Comparison of ENCODE assay signal across 12 cellular contexts in genomic region chr22:19765477-19766234, GRCh38. TPM values are rescaled to one million over a fixed set of nuclear protein-coding genes. Genes with fewer than 3 reads are reported as not detected.
DNase-seq lines count a peak whose midpoint lies in the region; ATAC-seq and TF ChIP-seq lines count a peak whose summit lies in the region.
"Had no signal": no experiment of that assay in that cellular context is flagged by ENCODE, and none has a peak within 500 bp of the region (broad histone marks: within the 10 kb centered on the region; RNA-seq: fewer than 3 reads in every experiment).

No MANE protein-coding gene starts in this region.

- TF ChIP-seq CTCF in WERI-Rb-1 (IDR thresholded peaks at IDR 0.05; ENCODE audit: low read depth, low read length) (no peak), hepatocyte (IDR thresholded peaks at IDR 0.05; ENCODE audit: poor library complexity) (no peak), suprapubic skin (IDR thresholded peaks at IDR 0.05) (no peak), omental fat pad (IDR thresholded peaks at IDR 0.05) (no peak)

- H3K4me2 ChIP-seq in hepatocyte = peak overlapping the region; percentile 73

- H2AFZ ChIP-seq in hepatocyte = no peak overlapping the region

- DNase-seq in activated effector memory CD4-positive, alpha-beta T cell treated with anti-CD3 and anti-CD28 coated beads, Interleukin-2, amount 50 U/mL, for 16 hours = peak; percentile 69
- DNase-seq in activated effector memory CD4-positive, alpha-beta T cell treated with Interleukin-2 at 50 U/mL for 16 hours = no peak
- DNase-seq in WERI-Rb-1 (peak; percentile 42), hepatocyte (ENCODE audit: low spot score) (no peak), suprapubic skin (ENCODE audit: low spot score in 2 of 2) (no peak), omental fat pad (ENCODE audit: low spot score) (no peak)
- DNase-seq: activated CD8-positive, alpha-beta memory T cell treated with anti-CD3 and anti-CD28 coated beads, Interleukin-2, amount 50 U/mL, for 48 hours; C1 segment of cervical spinal cord; NCI-H524; stimulated activated naive CD4-positive, alpha-beta T cell treated with Interleukin-2 at 50 U/mL for 16 hours had no signal

- no peaks in the 10 kb centered on the region for H4K20me1 ChIP-seq in hepatocyte (ENCODE audit: insufficient read depth, poor library complexity, severe bottlenecking)

- no peak for ATAC-seq in GM21576 (IDR thresholded peaks at IDR 0.05; ENCODE audit: unreplicated experiment)
- no peak for ATAC-seq in omental fat pad (ENCODE audit: low FRiP score)
- no peak for ATAC-seq in HG02870 (IDR thresholded peaks at IDR 0.05; ENCODE audit: unreplicated experiment)

- H3K9me2 ChIP-seq in hepatocyte (replicated peaks; ENCODE audit: insufficient read depth) = no peaks in the 10 kb centered on the region

- peak overlapping the region; percentile 47; the same call in 1 of the 2 replicates for H3K27ac ChIP-seq in WERI-Rb-1
- no peak overlapping the region for H3K27ac ChIP-seq in hepatocyte
- H3K27ac ChIP-seq in suprapubic skin = peak overlapping the region; percentile 61

- no peak for TF ChIP-seq EP300 in suprapubic skin (IDR thresholded peaks at IDR 0.05)

- TF ChIP-seq POLR2A in suprapubic skin (IDR thresholded peaks at IDR 0.05) = no peak

- peaks cover 40% of the 10 kb centered on the region for H3K36me3 ChIP-seq in WERI-Rb-1
- H3K36me3 ChIP-seq in hepatocyte (replicated peaks; ENCODE audit: insufficient read depth, low read depth) = no peaks in the 10 kb centered on the region
- H3K36me3 ChIP-seq in suprapubic skin = no peaks in the 10 kb centered on the region

- H3K79me2 ChIP-seq in hepatocyte = no peaks in the 10 kb centered on the region

- 2% methylated on average over 36 of the region's 81 CpGs for WGBS in hepatocyte (ENCODE audit: low lambda C conversion rate, missing lambda C conversion rate)
- 34% methylated on average over 14 of the region's 81 CpGs for WGBS in suprapubic skin

- H3K27me3 ChIP-seq in WERI-Rb-1 (ENCODE audit: insufficient read depth, low read depth, severe bottlenecking) (no peaks in the 10 kb centered on the region), hepatocyte (peaks cover 93% of the 10 kb centered on the region), suprapubic skin (peaks cover 36% of the 10 kb centered on the region)

- no peak overlapping the region for H3K4me3 ChIP-seq in WERI-Rb-1 (ENCODE audit: low read depth, low read length)
- no peak overlapping the region for H3K4me3 ChIP-seq in hepatocyte
- H3K4me3 ChIP-seq in suprapubic skin = peak overlapping the region; percentile 48

- H3K9me3 ChIP-seq in WERI-Rb-1 (ENCODE audit: severe bottlenecking) (no peaks in the 10 kb centered on the region), hepatocyte (ENCODE audit: low read depth) (no peaks in the 10 kb centered on the region), suprapubic skin (no peaks in the 10 kb centered on the region)

- no peaks in the 10 kb centered on the region for H3K4me1 ChIP-seq in hepatocyte (ENCODE audit: insufficient read depth)
- peaks cover 52% of the 10 kb centered on the region for H3K4me1 ChIP-seq in suprapubic skin

RNA-seq across cellular contexts. Expression of gene TBX1, which starts 5.1 kb away (rescaled TPM):
- total RNA-seq in hepatocyte = not detected in 2 replicates
- polyA plus RNA-seq in hepatocyte = 0.07 and 1.1 TPM in 2 replicates
- total RNA-seq in suprapubic skin = 1 to 10 TPM; 1.6 to 7.0 (median 4.8) TPM
- 1 to 10 TPM in 1 of 4 donors, under 1 TPM in 1, not detected in 2; 0.65 to 2.7 TPM for total RNA-seq in omental fat pad

RNA-seq across cellular contexts. Expression of gene GP1BB, which starts 42.3 kb away (rescaled TPM):
- total RNA-seq in hepatocyte (1.0 and 2.5 TPM in 2 replicates), suprapubic skin (10 to 100 TPM; 14.7 to 28.7 (median 19.4) TPM), omental fat pad (1 to 10 TPM in 2 of 4 donors, under 1 TPM in 2; 0.88 to 9.3 (median 1.4) TPM)
- polyA plus RNA-seq in hepatocyte = 2.4 and 2.8 TPM in 2 replicates

RNA-seq across cellular contexts. Expression of gene SEPTIN5, which starts 51.4 kb away (rescaled TPM):
- total RNA-seq in hepatocyte (4.3 and 10.0 TPM in 2 replicates), suprapubic skin (100 to 1,000 TPM in 3 of 4 donors, 10 to 100 TPM in 1; 89.0 to 147 (median 129) TPM), omental fat pad (10 to 100 TPM in 1 of 4 donors, 1 to 10 TPM in 3; 3.7 to 19.1 (median 5.9) TPM)
- 9.4 and 9.7 TPM in 2 replicates for polyA plus RNA-seq in hepatocyte

Comparison
In these comparisons a context has a peak if more than half of its experiments do, and no peak if none do; other contexts are left out.
1. DNase-seq: peak in activated effector memory CD4-positive, alpha-beta T cell treated with anti-CD3 and anti-CD28 coated beads, Interleukin-2, amount 50 U/mL, for 16 hours (single experiment) and WERI-Rb-1 (single experiment); none in activated effector memory CD4-positive, alpha-beta T cell treated with Interleukin-2 at 50 U/mL for 16 hours (single experiment), hepatocyte (single experiment), suprapubic skin (0 of 2) and omental fat pad (single experiment).